ENCODE assay signal across 8 cellular contexts in genomic region chr1:206202789-206203363, GRCh38. TPM values are rescaled to one million over a fixed set of nuclear protein-coding genes. Genes with fewer than 3 reads are reported as not detected.
A peak's percentile ranks its signal among the peaks of the same experiment; 100 is the strongest.
DNase-seq lines count a peak whose midpoint lies in the region; ATAC-seq and TF ChIP-seq lines count a peak whose summit lies in the region.
"Not testable (repeated sequence)": the region's sequence is repeated elsewhere in the genome, so short reads cannot be mapped to it uniquely, and the experiment has no call there.

Gene FAM72A (minus strand): TSS chr1:206202839. CDS start chr1:206202025, 814 bp downstream.

- not testable (repeated sequence) for H3K9me3 ChIP-seq in OCI-LY1 (ENCODE audit: low read length); endodermal cell (ENCODE audit: control insufficient read depth, low read length)

- not testable (repeated sequence) for H3K4me1 ChIP-seq in OCI-LY1 (ENCODE audit: insufficient read depth, low read length, severe bottlenecking); endodermal cell (ENCODE audit: control insufficient read depth, insufficient read depth, low read length)

- ATAC-seq in GM21737 (IDR thresholded peaks at IDR 0.05; ENCODE audit: unreplicated experiment) = peak; percentile 79

- H3F3A ChIP-seq in OCI-LY1 (ENCODE audit: insufficient read depth, low read length) = not testable (repeated sequence)

- peak within 1 kb of the TSS; percentile 58 for H3K9ac ChIP-seq in OCI-LY1 (ENCODE audit: low read length)
- H3K9ac ChIP-seq in endodermal cell (ENCODE audit: extremely low read depth, low read length, poor library complexity, severe bottlenecking) = not testable (repeated sequence)

- H3K27me3 ChIP-seq in OCI-LY1 (ENCODE audit: insufficient read depth, low read length); endodermal cell (ENCODE audit: control insufficient read depth, insufficient read depth, low read length, poor library complexity, severe bottlenecking): not testable (repeated sequence)

- H3K4me1 Mint-ChIP-seq in IgD-negative memory B cell, endodermal cell, mesothelial cell of epicardium: not testable (repeated sequence)

- 0% methylated on average over 10 to 18 of the region's 36 CpGs for WGBS in endodermal cell (ENCODE audit: insufficient coverage in 1 of 2, insufficient read length in 1 of 2), 2 experiments

- not testable (repeated sequence) for H3K36me3 ChIP-seq in OCI-LY1 (ENCODE audit: insufficient read depth, low read length); endodermal cell (ENCODE audit: control insufficient read depth, insufficient read depth, low read length)

- H3K79me2 ChIP-seq in OCI-LY1 (ENCODE audit: insufficient read depth, low read length) = not testable (repeated sequence)

- peak within 1 kb of the TSS; percentile 36 to 87 (median 61) for H3K27ac Mint-ChIP-seq in IgD-negative memory B cell
- not testable (repeated sequence) for H3K27ac Mint-ChIP-seq in endodermal cell
- H3K27ac Mint-ChIP-seq in mesothelial cell of epicardium = peak within 1 kb of the TSS; percentile 83

- peak; percentile 100 for DNase-seq in Caki2 (ENCODE audit: low read depth)
- DNase-seq in activated CD8-positive, alpha-beta memory T cell treated with anti-CD3 and anti-CD28 coated beads, Interleukin-2, amount 50 U/mL, for 1 hour (ENCODE audit: extremely low read depth) = peak; percentile 94
- peak; percentile 98 for DNase-seq in endodermal cell
- DNase-seq in mesothelial cell of epicardium (ENCODE audit: low spot score in 2 of 2, unreplicated experiment in 2 of 2) = peak; percentile 88 to 95
- peak; percentile 93 for DNase-seq in stimulated activated CD8-positive, alpha-beta memory T cell treated with anti-CD3 and anti-CD28 coated beads, Interleukin-15, amount 100 ng/mL, for 1 hour (ENCODE audit: low read depth)

- not testable (repeated sequence) for H3K9me3 Mint-ChIP-seq in IgD-negative memory B cell, endodermal cell, mesothelial cell of epicardium

- not testable (repeated sequence) for H3K36me3 Mint-ChIP-seq in IgD-negative memory B cell; endodermal cell (ENCODE audit: low read depth); mesothelial cell of epicardium

- peak within 1 kb of the TSS; percentile 44; the same call in 1 of the 2 replicates for H3K4me2 ChIP-seq in OCI-LY1 (ENCODE audit: low read length)

- H4K20me1 ChIP-seq in OCI-LY1 (ENCODE audit: insufficient read depth, low read length) = not testable (repeated sequence)

- not testable (repeated sequence) for H2AFZ ChIP-seq in OCI-LY1 (ENCODE audit: low read length)

- in situ Hi-C loops in Caki2 (cut with HindIII; ENCODE audit: low pct_unique_long_range_greater_than_20kb, low sequenced_read_pairs) = not testable (repeated sequence)

- TF ChIP-seq CTCF in OCI-LY1 (IDR thresholded peaks at IDR 0.05; ENCODE audit: low read length); endodermal cell (conservative IDR thresholded peaks at IDR 0.05); mesothelial cell of epicardium (IDR thresholded peaks at IDR 0.05; ENCODE audit: unreplicated experiment): not testable (repeated sequence)

- H3K27ac ChIP-seq in OCI-LY1 (ENCODE audit: low read depth, low read length, poor library complexity, severe bottlenecking); endodermal cell (ENCODE audit: low read depth, low read length): not testable (repeated sequence)

- not testable (repeated sequence) for H3K27me3 Mint-ChIP-seq in IgD-negative memory B cell; endodermal cell (ENCODE audit: insufficient read depth); mesothelial cell of epicardium (ENCODE audit: low read depth)

- H3K4me3 Mint-ChIP-seq in IgD-negative memory B cell (peak within 1 kb of the TSS; percentile 70 to 92 (median 84)), endodermal cell (peak within 1 kb of the TSS; percentile 67), mesothelial cell of epicardium (peak within 1 kb of the TSS; percentile 76)

- peak within 1 kb of the TSS; percentile 64 for H3K4me3 ChIP-seq in OCI-LY1 (ENCODE audit: low read depth, low read length, poor library complexity, severe bottlenecking)
- not testable (repeated sequence) for H3K4me3 ChIP-seq in endodermal cell (ENCODE audit: low read length)

- H3K9me2 ChIP-seq in OCI-LY1 (ENCODE audit: low read depth, low read length) = not testable (repeated sequence)

RNA-seq across cellular contexts. Expression of gene FAM72A, which starts in this region (rescaled TPM):
- total RNA-seq in Caki2 (2014; rRNA removed; shearing (Covaris generic); ENCODE audit: low replicate concordance) = 5.5 and 5.7 TPM in 2 replicates
- polyA plus RNA-seq in IgD-negative memory B cell = 0.51 TPM
- 10 to 100 TPM in 1 of 2 donors, 1 to 10 TPM in 1; 8.4 to 16.4 TPM for total RNA-seq in endodermal cell
- polyA plus RNA-seq in endodermal cell (2013, experiment 1 of 2) = 17.5 TPM
- polyA plus RNA-seq in endodermal cell (2013, experiment 2 of 2) = 16.9 TPM
- 1.7 to 2.5 TPM (median 2.0 TPM) in 3 replicates for total RNA-seq in mesothelial cell of epicardium
